1 cellular context compared by ENCODE assay signal in the genomic region with DNA sequence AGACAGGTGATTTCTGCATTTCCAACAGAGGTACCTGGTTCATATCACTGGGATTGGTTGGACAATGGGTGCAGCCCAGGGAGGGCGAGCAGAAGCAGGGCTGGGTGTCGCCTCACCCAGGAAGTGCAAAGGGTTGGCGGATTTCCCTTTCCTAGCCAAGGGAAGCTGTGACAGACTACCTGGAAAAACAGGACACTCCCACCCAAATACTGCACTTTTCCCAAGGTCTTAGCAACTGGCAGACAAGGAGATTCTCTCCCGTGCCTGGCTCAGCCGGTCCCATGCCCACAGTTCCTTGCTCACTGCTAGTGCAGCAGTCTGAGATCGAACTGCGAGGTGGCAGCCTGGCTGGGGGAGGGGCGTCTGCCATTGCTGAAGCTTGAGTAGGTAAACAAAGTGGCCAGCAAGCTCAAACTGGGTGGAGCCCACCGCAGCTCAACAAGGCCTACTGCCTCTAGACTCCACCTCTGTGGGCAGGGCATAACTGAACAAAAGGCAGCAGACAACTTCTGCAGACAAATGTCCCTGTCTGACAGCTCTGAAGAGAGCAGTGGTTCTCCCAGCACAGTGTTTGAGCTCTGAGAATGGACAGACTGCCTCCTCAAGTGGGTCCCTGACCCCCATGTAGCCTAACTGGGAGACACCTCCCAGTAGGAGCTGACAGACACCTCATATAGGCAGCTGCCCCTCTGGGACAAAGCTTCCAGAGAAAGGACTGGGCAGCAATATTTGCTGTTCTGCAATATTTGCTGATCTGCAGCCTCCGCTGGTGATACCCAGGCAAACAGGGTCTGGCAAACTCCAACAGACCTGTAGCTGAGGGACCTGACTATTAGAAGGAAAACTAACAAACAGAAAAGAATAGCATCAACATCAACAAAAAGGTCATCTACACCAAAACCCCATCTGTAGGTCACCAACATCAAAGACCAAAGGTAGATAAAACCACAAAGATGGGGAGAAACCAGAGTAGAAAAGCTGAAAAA.
TF ChIP-seq lines count a peak whose summit lies in the region.
"Not testable (repeated sequence)": the region's sequence is repeated elsewhere in the genome, so short reads cannot be mapped to it uniquely, and the experiment has no call there.

No MANE protein-coding gene starts in this region.

TF ChIP-seq in HepG2, 621 proteins besides CTCF, POLR2A, EP300 and RAD21 (continued from another document and continues in another):
- TF ChIP-seq MEIS2 (CRISPR knock-in tag; IDR thresholded peaks at IDR 0.05) = 0 out of 2 replicates have a peak, but pooled peaks have one; percentile 32
- peak; percentile 75 for TF ChIP-seq ZBTB3 (CRISPR knock-in tag; IDR thresholded peaks at IDR 0.05; ENCODE audit: borderline replicate concordance, low read depth)
- 0 out of 2 replicates have a peak, but pooled peaks have one; percentile 24 for TF ChIP-seq RARA (CRISPR knock-in tag; IDR thresholded peaks at IDR 0.05)
- TF ChIP-seq YY1 (IDR thresholded peaks at IDR 0.05; ENCODE audit: insufficient read depth, insufficient replicate concordance, low read depth, low read length) = peak; percentile 49
- TF ChIP-seq THAP11 (CRISPR knock-in tag; IDR thresholded peaks at IDR 0.05) = peak; percentile 61
- TF ChIP-seq, protein P1, sequence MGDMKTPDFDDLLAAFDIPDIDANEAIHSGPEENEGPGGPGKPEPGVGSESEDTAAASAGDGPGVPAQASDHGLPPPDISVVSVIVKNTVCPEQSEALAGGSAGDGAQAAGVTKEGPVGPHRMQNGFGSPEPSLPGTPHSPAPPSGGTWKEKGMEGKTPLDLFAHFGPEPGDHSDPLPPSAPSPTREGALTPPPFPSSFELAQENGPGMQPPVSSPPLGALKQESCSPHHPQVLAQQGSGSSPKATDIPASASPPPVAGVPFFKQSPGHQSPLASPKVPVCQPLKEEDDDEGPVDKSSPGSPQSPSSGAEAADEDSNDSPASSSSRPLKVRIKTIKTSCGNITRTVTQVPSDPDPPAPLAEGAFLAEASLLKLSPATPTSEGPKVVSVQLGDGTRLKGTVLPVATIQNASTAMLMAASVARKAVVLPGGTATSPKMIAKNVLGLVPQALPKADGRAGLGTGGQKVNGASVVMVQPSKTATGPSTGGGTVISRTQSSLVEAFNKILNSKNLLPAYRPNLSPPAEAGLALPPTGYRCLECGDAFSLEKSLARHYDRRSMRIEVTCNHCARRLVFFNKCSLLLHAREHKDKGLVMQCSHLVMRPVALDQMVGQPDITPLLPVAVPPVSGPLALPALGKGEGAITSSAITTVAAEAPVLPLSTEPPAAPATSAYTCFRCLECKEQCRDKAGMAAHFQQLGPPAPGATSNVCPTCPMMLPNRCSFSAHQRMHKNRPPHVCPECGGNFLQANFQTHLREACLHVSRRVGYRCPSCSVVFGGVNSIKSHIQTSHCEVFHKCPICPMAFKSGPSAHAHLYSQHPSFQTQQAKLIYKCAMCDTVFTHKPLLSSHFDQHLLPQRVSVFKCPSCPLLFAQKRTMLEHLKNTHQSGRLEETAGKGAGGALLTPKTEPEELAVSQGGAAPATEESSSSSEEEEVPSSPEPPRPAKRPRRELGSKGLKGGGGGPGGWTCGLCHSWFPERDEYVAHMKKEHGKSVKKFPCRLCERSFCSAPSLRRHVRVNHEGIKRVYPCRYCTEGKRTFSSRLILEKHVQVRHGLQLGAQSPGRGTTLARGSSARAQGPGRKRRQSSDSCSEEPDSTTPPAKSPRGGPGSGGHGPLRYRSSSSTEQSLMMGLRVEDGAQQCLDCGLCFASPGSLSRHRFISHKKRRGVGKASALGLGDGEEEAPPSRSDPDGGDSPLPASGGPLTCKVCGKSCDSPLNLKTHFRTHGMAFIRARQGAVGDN (CRISPR knock-in tag; IDR thresholded peaks at IDR 0.05) = peak; percentile 80
- TF ChIP-seq ZNF543 (CRISPR knock-in tag; IDR thresholded peaks at IDR 0.05) = 0 out of 2 replicates have a peak, but pooled peaks have one; percentile 50
- peak; percentile 87; the same call in 1 of the 2 replicates for TF ChIP-seq ZNF788 (CRISPR knock-in tag; IDR thresholded peaks at IDR 0.05; ENCODE audit: borderline replicate concordance)
- peak; percentile 29; the same call in 1 of the 2 replicates for TF ChIP-seq FOXJ3 (CRISPR knock-in tag; IDR thresholded peaks at IDR 0.05; ENCODE audit: borderline replicate concordance)
- TF ChIP-seq DPF2 (CRISPR knock-in tag; IDR thresholded peaks at IDR 0.05; ENCODE audit: borderline replicate concordance, low read depth) = peak; percentile 21; the same call in 1 of the 2 replicates
- peak; percentile 76 for TF ChIP-seq TAF1 (CRISPR knock-in tag; IDR thresholded peaks at IDR 0.05)
- peak; percentile 28; the same call in 1 of the 2 replicates for TF ChIP-seq GABPB1 (CRISPR knock-in tag; IDR thresholded peaks at IDR 0.05)
- peak; percentile 29; the same call in 1 of the 2 replicates for TF ChIP-seq PHF20 (CRISPR knock-in tag; IDR thresholded peaks at IDR 0.05)
- TF ChIP-seq ZEB1 (IDR thresholded peaks at IDR 0.05; ENCODE audit: insufficient replicate concordance, low read depth) = peak; percentile 33
- not testable (repeated sequence) for TF ChIP-seq HNF1A (IDR thresholded peaks at IDR 0.05; ENCODE audit: low read depth); LCORL (IDR thresholded peaks at IDR 0.05); SOX13 (IDR thresholded peaks at IDR 0.05)
- TF ChIP-seq HNF1A (CRISPR knock-in tag; IDR thresholded peaks at IDR 0.05; ENCODE audit: borderline replicate concordance) = peak; percentile 87; the same call in 1 of the 2 replicates
- TF ChIP-seq, protein P2, sequence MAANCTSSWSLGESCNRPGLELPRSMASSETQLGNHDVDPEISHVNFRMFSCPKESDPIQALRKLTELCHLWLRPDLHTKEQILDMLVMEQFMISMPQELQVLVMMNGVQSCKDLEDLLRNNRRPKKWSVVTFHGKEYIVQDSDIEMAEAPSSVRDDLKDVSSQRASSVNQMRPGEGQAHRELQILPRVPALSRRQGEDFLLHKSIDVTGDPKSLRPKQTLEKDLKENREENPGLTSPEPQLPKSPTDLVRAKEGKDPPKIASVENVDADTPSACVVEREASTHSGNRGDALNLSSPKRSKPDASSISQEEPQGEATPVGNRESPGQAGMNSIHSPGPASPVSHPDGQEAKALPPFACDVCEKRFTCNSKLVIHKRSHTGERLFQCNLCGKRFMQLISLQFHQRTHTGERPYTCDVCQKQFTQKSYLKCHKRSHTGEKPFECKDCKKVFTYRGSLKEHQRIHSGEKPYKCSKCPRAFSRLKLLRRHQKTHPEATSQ (CRISPR knock-in tag; IDR thresholded peaks at IDR 0.05; ENCODE audit: borderline replicate concordance) = peak; percentile 71; the same call in 1 of the 2 replicates
- 0 out of 2 replicates have a peak, but pooled peaks have one; percentile 59 for TF ChIP-seq GATAD1 (CRISPR knock-in tag; IDR thresholded peaks at IDR 0.05)
- TF ChIP-seq LCORL (CRISPR knock-in tag; IDR thresholded peaks at IDR 0.05) = 0 out of 2 replicates have a peak, but pooled peaks have one; percentile 30
- peak in 1 of 2 experiments; percentile 49; a peak in 2 of 4 replicates for TF ChIP-seq SOX13 (CRISPR knock-in tag; conservative IDR thresholded peaks at IDR 0.05 in 1 of 2, IDR thresholded peaks at IDR 0.05 in 1 of 2)
- TF ChIP-seq ZNF350 (CRISPR knock-in tag; IDR thresholded peaks at IDR 0.05; ENCODE audit: borderline replicate concordance, low read depth) = peak; percentile 67; the same call in 1 of the 2 replicates
- 0 out of 2 replicates have a peak, but pooled peaks have one; percentile 25 for TF ChIP-seq ZNF703 (CRISPR knock-in tag; IDR thresholded peaks at IDR 0.05; ENCODE audit: borderline replicate concordance)
- TF ChIP-seq NCOA2 (CRISPR knock-in tag; IDR thresholded peaks at IDR 0.05) = peak; percentile 45; the same call in 1 of the 2 replicates
- peak; percentile 73 for TF ChIP-seq ZNF414 (CRISPR knock-in tag; IDR thresholded peaks at IDR 0.05)
- TF ChIP-seq PHF8 (CRISPR knock-in tag; IDR thresholded peaks at IDR 0.05) = peak; percentile 59
- TF ChIP-seq GABPA (IDR thresholded peaks at IDR 0.05; ENCODE audit: low read depth, low read length) = 0 out of 2 replicates have a peak, but pooled peaks have one; percentile 19
- peak; percentile 64 for TF ChIP-seq GABPA (CRISPR knock-in tag; IDR thresholded peaks at IDR 0.05; ENCODE audit: low read depth)
- TF ChIP-seq ARNT2 (CRISPR knock-in tag; IDR thresholded peaks at IDR 0.05; ENCODE audit: low read depth) = 0 out of 2 replicates have a peak, but pooled peaks have one; percentile 31
- peak; percentile 81 for TF ChIP-seq FOXA3 (CRISPR knock-in tag; IDR thresholded peaks at IDR 0.05)
- TF ChIP-seq ZFP1 (CRISPR knock-in tag; IDR thresholded peaks at IDR 0.05) = 0 out of 2 replicates have a peak, but pooled peaks have one; percentile 33
- peak; percentile 23; the same call in 1 of the 2 replicates for TF ChIP-seq HMG20A (CRISPR knock-in tag; IDR thresholded peaks at IDR 0.05; ENCODE audit: borderline replicate concordance)
- TF ChIP-seq HDAC2 (CRISPR knock-in tag; IDR thresholded peaks at IDR 0.05) = peak; percentile 52
- TF ChIP-seq, protein P3, sequence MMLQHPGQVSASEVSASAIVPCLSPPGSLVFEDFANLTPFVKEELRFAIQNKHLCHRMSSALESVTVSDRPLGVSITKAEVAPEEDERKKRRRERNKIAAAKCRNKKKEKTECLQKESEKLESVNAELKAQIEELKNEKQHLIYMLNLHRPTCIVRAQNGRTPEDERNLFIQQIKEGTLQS (CRISPR knock-in tag; IDR thresholded peaks at IDR 0.05) = 0 out of 2 replicates have a peak, but pooled peaks have one; percentile 23
- TF ChIP-seq, protein P4, sequence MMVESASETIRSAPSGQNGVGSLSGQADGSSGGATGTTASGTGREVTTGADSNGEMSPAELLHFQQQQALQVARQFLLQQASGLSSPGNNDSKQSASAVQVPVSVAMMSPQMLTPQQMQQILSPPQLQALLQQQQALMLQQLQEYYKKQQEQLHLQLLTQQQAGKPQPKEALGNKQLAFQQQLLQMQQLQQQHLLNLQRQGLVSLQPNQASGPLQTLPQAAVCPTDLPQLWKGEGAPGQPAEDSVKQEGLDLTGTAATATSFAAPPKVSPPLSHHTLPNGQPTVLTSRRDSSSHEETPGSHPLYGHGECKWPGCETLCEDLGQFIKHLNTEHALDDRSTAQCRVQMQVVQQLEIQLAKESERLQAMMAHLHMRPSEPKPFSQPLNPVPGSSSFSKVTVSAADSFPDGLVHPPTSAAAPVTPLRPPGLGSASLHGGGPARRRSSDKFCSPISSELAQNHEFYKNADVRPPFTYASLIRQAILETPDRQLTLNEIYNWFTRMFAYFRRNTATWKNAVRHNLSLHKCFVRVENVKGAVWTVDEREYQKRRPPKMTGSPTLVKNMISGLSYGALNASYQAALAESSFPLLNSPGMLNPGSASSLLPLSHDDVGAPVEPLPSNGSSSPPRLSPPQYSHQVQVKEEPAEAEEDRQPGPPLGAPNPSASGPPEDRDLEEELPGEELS (CRISPR knock-in tag; IDR thresholded peaks at IDR 0.05) = peak; percentile 40; the same call in 1 of the 2 replicates
- peak; percentile 35; the same call in 1 of the 2 replicates for TF ChIP-seq ZNF629 (CRISPR knock-in tag; conservative IDR thresholded peaks at IDR 0.05)
- TF ChIP-seq ZNF281 (CRISPR knock-in tag; IDR thresholded peaks at IDR 0.05; ENCODE audit: borderline replicate concordance) = peak; percentile 99
- 0 out of 4 replicates have a peak, but pooled peaks of 1 of the 2 experiments have one; percentile 1 for TF ChIP-seq MAFK (conservative IDR thresholded peaks at IDR 0.05 in 1 of 2, IDR thresholded peaks at IDR 0.05 in 1 of 2; ENCODE audit: low read length in 2 of 2)
- peak; percentile 87; the same call in 1 of the 2 replicates for TF ChIP-seq ZNF224 (CRISPR knock-in tag; IDR thresholded peaks at IDR 0.05)
- TF ChIP-seq ZNF205 (CRISPR knock-in tag; IDR thresholded peaks at IDR 0.05) = 0 out of 2 replicates have a peak, but pooled peaks have one; percentile 61
